ENCODE assay signal across 8 cellular contexts in the genomic region with DNA sequence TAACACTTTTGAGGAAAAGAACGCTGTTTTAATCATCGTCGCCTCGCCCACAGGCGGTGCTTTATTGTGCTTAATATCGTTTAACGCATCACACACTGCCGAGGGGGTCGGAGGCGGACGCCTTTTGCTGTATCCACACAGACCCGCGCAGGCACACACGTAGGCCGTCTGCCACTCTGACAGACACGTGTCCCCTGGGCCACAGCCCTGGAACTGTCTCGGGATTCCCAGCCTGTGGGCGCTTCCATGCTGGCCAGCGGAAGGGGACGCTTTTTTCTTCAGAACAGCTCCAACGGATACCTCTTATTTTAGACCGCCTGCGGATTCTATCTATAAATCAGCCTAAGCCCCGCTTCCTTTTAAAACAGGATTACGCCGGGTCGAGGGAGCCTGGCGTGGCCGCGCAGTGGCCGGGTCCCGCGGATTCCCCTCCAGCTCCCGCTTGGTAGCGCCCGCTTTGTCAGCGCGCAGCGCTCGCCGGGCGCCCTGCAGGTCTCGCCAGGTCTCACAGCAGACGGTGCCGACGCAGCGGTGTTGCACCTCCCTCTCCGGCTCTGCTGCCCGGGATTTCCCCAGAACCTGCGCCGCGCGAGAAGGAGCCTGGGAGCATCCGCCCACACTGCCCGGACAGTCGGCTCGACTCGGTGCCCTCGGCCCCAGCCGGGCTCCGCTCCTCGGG. TPM values are rescaled to one million over a fixed set of nuclear protein-coding genes. Genes with fewer than 3 reads are reported as not detected.
A peak's percentile ranks its signal among the peaks of the same experiment; 100 is the strongest.
DNase-seq lines count a peak whose midpoint lies in the region; ATAC-seq and TF ChIP-seq lines count a peak whose summit lies in the region.

A gene with protein sequence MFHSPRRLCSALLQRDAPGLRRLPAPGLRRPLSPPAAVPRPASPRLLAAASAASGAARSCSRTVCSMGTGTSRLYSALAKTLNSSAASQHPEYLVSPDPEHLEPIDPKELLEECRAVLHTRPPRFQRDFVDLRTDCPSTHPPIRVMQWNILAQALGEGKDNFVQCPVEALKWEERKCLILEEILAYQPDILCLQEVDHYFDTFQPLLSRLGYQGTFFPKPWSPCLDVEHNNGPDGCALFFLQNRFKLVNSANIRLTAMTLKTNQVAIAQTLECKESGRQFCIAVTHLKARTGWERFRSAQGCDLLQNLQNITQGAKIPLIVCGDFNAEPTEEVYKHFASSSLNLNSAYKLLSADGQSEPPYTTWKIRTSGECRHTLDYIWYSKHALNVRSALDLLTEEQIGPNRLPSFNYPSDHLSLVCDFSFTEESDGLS (plus strand): TSS at position 513 of the 679 bp plus-strand sequence. CDS start 201 bp downstream, outside the sequence.

- intact Hi-C loops in naive thymus-derived CD4-positive, alpha-beta T cell (cut with micrococcal nuclease), result loop anchor here (1.0 to 10.0 kb wide), 18 partner anchors 15 to 1509 kb away; a partner anchor contains a TSS

- CTCF ChIA-PET in naive thymus-derived CD4-positive, alpha-beta T cell (lab: Charles Lee), result interaction anchor here (2.1 kb wide), 1 partner anchor 15 kb away, joined by 13 read pairs; no protein-coding TSS in a partner anchor

- no peak for TF ChIP-seq CTCF in LNCaP clone FGC (IDR thresholded peaks at IDR 0.05; ENCODE audit: control insufficient read depth, extremely low read depth, insufficient read depth)

- POLR2A ChIA-PET in naive thymus-derived CD4-positive, alpha-beta T cell (lab: Charles Lee), result interaction anchor here (0.9 to 2.0 kb wide), 8 partner anchors 14 to 541 kb away, joined by 3 to 7 read pairs (median 4); a partner anchor contains a TSS

- no peaks in the 10 kb centered on the region for H3K9me3 ChIP-seq in naive thymus-derived CD4-positive, alpha-beta T cell (ENCODE audit: control insufficient read depth in 2 of 3, low read length in 3 of 3)

- H3K27ac ChIP-seq in naive thymus-derived CD4-positive, alpha-beta T cell (ENCODE audit: low read depth, low read length), result peak within 1 kb of the TSS; percentile 91

- H3K4me1 ChIP-seq in naive thymus-derived CD4-positive, alpha-beta T cell (ENCODE audit: control insufficient read depth in 2 of 2, insufficient read depth in 2 of 2, low read length in 2 of 2), result peaks cover 7 to 10% of the 10 kb centered on the region in 2 donors

- peak within 1 kb of the TSS; percentile 86 for H3K4me3 ChIP-seq in LNCaP clone FGC (ENCODE audit: low read depth, low read length)
- H3K4me3 ChIP-seq in naive thymus-derived CD4-positive, alpha-beta T cell (ENCODE audit: low read length), result peak within 1 kb of the TSS; percentile 65

- peak within 1 kb of the TSS; percentile 82 to 93 (median 88) for H3K4me3 Mint-ChIP-seq in naive thymus-derived CD4-positive, alpha-beta T cell
- peak within 1 kb of the TSS; percentile 75 for H3K4me3 Mint-ChIP-seq in stimulated activated memory B cell treated with anti-CD40 and anti-IgM and Interleukin-4, amounts not matched to agents 10 μg/mL and 1 μg/mL and 100 μg/mL, for 72 hours

- ATAC-seq in naive thymus-derived CD4-positive, alpha-beta T cell, result peak; percentile 94
- peak; percentile 98 for ATAC-seq in stimulated activated memory B cell treated with anti-CD40 and anti-IgM and Interleukin-4, amounts not matched to agents 10 μg/mL and 1 μg/mL and 100 μg/mL, for 72 hours

- H3K27me3 Mint-ChIP-seq in naive thymus-derived CD4-positive, alpha-beta T cell, result no peaks in the 10 kb centered on the region
- H3K27me3 Mint-ChIP-seq in stimulated activated memory B cell treated with anti-CD40 and anti-IgM and Interleukin-4, amounts not matched to agents 10 μg/mL and 1 μg/mL and 100 μg/mL, for 72 hours, result no peaks in the 10 kb centered on the region

- peaks cover 0 to 11% (median 0%) of the 10 kb centered on the region in 5 donors for H3K36me3 Mint-ChIP-seq in naive thymus-derived CD4-positive, alpha-beta T cell
- peaks cover 6% of the 10 kb centered on the region for H3K36me3 Mint-ChIP-seq in stimulated activated memory B cell treated with anti-CD40 and anti-IgM and Interleukin-4, amounts not matched to agents 10 μg/mL and 1 μg/mL and 100 μg/mL, for 72 hours

- DNase-seq in ELF-1 (ENCODE audit: low read depth, low spot score) (peak; percentile 94), H4 (ENCODE audit: low spot score) (peak; percentile 90), LNCaP clone FGC (ENCODE audit: low read depth) (peak; percentile 82), RPMI8226 (peak; percentile 91), fibroblast of gingiva (ENCODE audit: low read depth) (peak; percentile 86)
- peak; percentile 79 to 88 for DNase-seq in activated T-helper 1 cell treated with anti-CD3 and anti-CD28 coated beads, Interleukin-2, amount 50 U/mL, for 16 hours (ENCODE audit: low read depth in 1 of 2, low spot score in 1 of 2)
- DNase-seq in naive thymus-derived CD4-positive, alpha-beta T cell, result peak; percentile 82 to 92 (median 89)

- H3K36me3 ChIP-seq in naive thymus-derived CD4-positive, alpha-beta T cell (ENCODE audit: control insufficient read depth in 2 of 3, insufficient read depth in 3 of 3, low read length in 3 of 3), result no peaks in the 10 kb centered on the region

- no peaks in the 10 kb centered on the region for H3K9me3 Mint-ChIP-seq in naive thymus-derived CD4-positive, alpha-beta T cell
- H3K9me3 Mint-ChIP-seq in stimulated activated memory B cell treated with anti-CD40 and anti-IgM and Interleukin-4, amounts not matched to agents 10 μg/mL and 1 μg/mL and 100 μg/mL, for 72 hours, result no peaks in the 10 kb centered on the region

- peaks cover 14 to 44% (median 24%) of the 10 kb centered on the region in 7 donors for H3K4me1 Mint-ChIP-seq in naive thymus-derived CD4-positive, alpha-beta T cell
- peaks cover 30% of the 10 kb centered on the region for H3K4me1 Mint-ChIP-seq in stimulated activated memory B cell treated with anti-CD40 and anti-IgM and Interleukin-4, amounts not matched to agents 10 μg/mL and 1 μg/mL and 100 μg/mL, for 72 hours

- H3K27ac Mint-ChIP-seq in naive thymus-derived CD4-positive, alpha-beta T cell, result peak within 1 kb of the TSS; percentile 76 to 99 (median 94)
- peak within 1 kb of the TSS; percentile 95 for H3K27ac Mint-ChIP-seq in stimulated activated memory B cell treated with anti-CD40 and anti-IgM and Interleukin-4, amounts not matched to agents 10 μg/mL and 1 μg/mL and 100 μg/mL, for 72 hours

- no peaks in the 10 kb centered on the region for H3K27me3 ChIP-seq in naive thymus-derived CD4-positive, alpha-beta T cell (ENCODE audit: control insufficient read depth in 2 of 2, insufficient read depth in 2 of 2, low read length in 2 of 2)

RNA-seq across cellular contexts. Expression of the gene that starts here (rescaled TPM):
- total RNA-seq in H4 (2014; rRNA removed; shearing (Covaris generic)), result 11.9 and 15.1 TPM in 2 replicates
- 10 to 100 TPM in 2 of 5 experiments, 1 to 10 TPM in 3; 1.6 to 33.7 (median 8.8) TPM for total RNA-seq in naive thymus-derived CD4-positive, alpha-beta T cell
- under 1 TPM; 0.12 to 0.91 TPM for polyA plus RNA-seq in naive thymus-derived CD4-positive, alpha-beta T cell

Comparison
In these comparisons a context has a peak if more than half of its experiments do, and no peak if none do; other contexts are left out.
1. Peak in every context shown above with its lines: DNase-seq, ATAC-seq, H3K4me3 ChIP-seq and H3K27ac ChIP-seq.